In the genomic region with DNA sequence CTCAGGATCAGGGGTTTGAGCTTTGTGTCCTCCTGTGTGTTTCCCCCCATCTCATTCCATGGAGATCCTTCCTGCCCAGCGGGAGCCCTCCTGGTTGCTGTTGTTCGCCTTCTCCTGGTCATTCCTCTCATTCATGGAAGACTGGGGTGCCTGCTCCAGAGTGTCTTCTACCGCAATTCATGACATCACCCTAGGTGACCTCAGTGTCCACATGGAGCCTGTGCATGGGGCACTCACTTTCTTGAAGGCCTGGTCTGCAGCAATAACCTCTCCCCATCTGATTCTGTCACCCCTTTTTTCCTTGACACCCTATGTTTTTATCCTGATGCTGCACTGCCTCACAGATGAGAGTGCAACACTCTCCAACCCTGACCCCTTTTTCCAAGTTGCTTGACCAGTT, we compare ENCODE assay signal across 21 cellular contexts. TPM values are rescaled to one million over a fixed set of nuclear protein-coding genes. Genes with fewer than 3 reads are reported as not detected.
DNase-seq lines count a peak whose midpoint lies in the region; ATAC-seq, FAIRE-seq and TF ChIP-seq lines count a peak whose summit lies in the region.
"Had no signal": no experiment of that assay in that cellular context is flagged by ENCODE, and none has a peak within 500 bp of the region (broad histone marks: within the 10 kb centered on the region; RNA-seq: fewer than 3 reads in every experiment).

No MANE protein-coding gene starts in this region.

- H3K4me1 Mint-ChIP-seq in effector memory CD8-positive, alpha-beta T cell (ENCODE audit: low read depth in 2 of 2), result peaks cover 11 to 29% of the 10 kb centered on the region in 2 donors
- no peaks in the 10 kb centered on the region for H3K4me1 Mint-ChIP-seq in MCF 10A (ENCODE audit: insufficient read depth, unreplicated experiment)

- H3K27ac ChIP-seq in HepG2 (ENCODE audit: extremely low read length, insufficient read depth, low read length) (no peak overlapping the region), right lobe of liver (no peak overlapping the region), PC-3 (ENCODE audit: low read length) (peak overlapping the region; percentile 47), osteoblast (ENCODE audit: low read depth, low read length) (peak overlapping the region; percentile 80)
- H3K27ac ChIP-seq: Peyer's patch, SK-N-MC had no signal

- H3K36me3 ChIP-seq in HepG2 (replicated peaks in 1 of 2; ENCODE audit: control insufficient read depth in 1 of 2, insufficient read depth in 2 of 2, low read length in 2 of 2) (no peaks in the 10 kb centered on the region), right lobe of liver (no peaks in the 10 kb centered on the region), PC-3 (ENCODE audit: low read depth, low read length) (no peaks in the 10 kb centered on the region), osteoblast (ENCODE audit: insufficient read depth, low read length) (no peaks in the 10 kb centered on the region)
- H3K36me3 ChIP-seq: Peyer's patch had no signal

- H3K27me3 ChIP-seq in HepG2 (ENCODE audit: control insufficient read depth in 1 of 2, insufficient read depth in 2 of 2, low read length in 2 of 2), result peaks cover 2 to 32% of the 10 kb centered on the region in 2 experiments; a peak in 4 of 5 replicates
- no peaks in the 10 kb centered on the region for H3K27me3 ChIP-seq in right lobe of liver
- no peaks in the 10 kb centered on the region for H3K27me3 ChIP-seq in PC-3 (ENCODE audit: low read length)
- no peaks in the 10 kb centered on the region for H3K27me3 ChIP-seq in osteoblast (ENCODE audit: insufficient read depth, low read length)
- H3K27me3 ChIP-seq: Peyer's patch had no signal

- H3K4me3 Mint-ChIP-seq in effector memory CD8-positive, alpha-beta T cell, result no peak overlapping the region
- H3K4me3 Mint-ChIP-seq in MCF 10A (ENCODE audit: unreplicated experiment), result no peak overlapping the region
- H3K4me3 Mint-ChIP-seq: CD8-positive, alpha-beta T cell had no signal

- TF ChIP-seq EP300 in HepG2 (IDR thresholded peaks at IDR 0.05; ENCODE audit: low read depth in 2 of 2, low read length in 2 of 2) (no peak), HepG2 (CRISPR knock-in tag; IDR thresholded peaks at IDR 0.05; ENCODE audit: borderline replicate concordance) (no peak)

- DNase-seq in HepG2 (ENCODE audit: low spot score) (no peak), right lobe of liver (no peak), PC-3 (no peak), osteoblast (ENCODE audit: insufficient read length, low spot score, missing footprints) (no peak), MCF 10A (ENCODE audit: unreplicated experiment) (no peak)
- DNase-seq in effector memory CD8-positive, alpha-beta T cell, result no peak
- DNase-seq: C1 segment of cervical spinal cord; Calu3; CD8-positive, alpha-beta T cell; DMS153; KG1; MM.1S; NCI-H2029; NCI-H446; NCI-H524 treated with DMSO at 0.1 percent for 48 hours; NCI-H82; NK-92 treated with Interleukin-12 subunit alpha and Interleukin-12 subunit beta, amount 100 ng/mL, for 24 hours; Peyer's patch; SIG-M5 had no signal

- intact Hi-C loops in HepG2 (cut with micrococcal nuclease; ENCODE audit: unreplicated experiment) (no loop called here), right lobe of liver (cut with DNase I) (no loop called here), PC-3 (cut with micrococcal nuclease) (no loop called here), MCF 10A (cut with micrococcal nuclease) (no loop called here)

- no peaks in the 10 kb centered on the region for H3K36me3 Mint-ChIP-seq in effector memory CD8-positive, alpha-beta T cell (ENCODE audit: insufficient read depth)
- peaks cover 6% of the 10 kb centered on the region for H3K36me3 Mint-ChIP-seq in MCF 10A (ENCODE audit: insufficient read depth, unreplicated experiment)

- CTCF ChIA-PET in HepG2 (lab: Yijun Ruan, JAX; ENCODE audit: low intra/inter-chr PET ratio, low total read pairs), result no interaction called here
- CTCF ChIA-PET in PC-3 (lab: Charles Lee), result no interaction called here
- CTCF ChIA-PET in MCF 10A (lab: Yijun Ruan, JAX), result interaction anchor here (0.7 kb wide), 1 partner anchor 61 kb away, joined by 3 read pairs; no protein-coding TSS in a partner anchor

- H3K27ac Mint-ChIP-seq in effector memory CD8-positive, alpha-beta T cell, result no peak overlapping the region
- no peak overlapping the region for H3K27ac Mint-ChIP-seq in MCF 10A (ENCODE audit: low read depth, unreplicated experiment)
- H3K27ac Mint-ChIP-seq: CD8-positive, alpha-beta T cell had no signal

- H3K4me2 ChIP-seq in HepG2 (ENCODE audit: low read depth, low read length) (no peak overlapping the region), PC-3 (ENCODE audit: low read length) (no peak overlapping the region), osteoblast (ENCODE audit: insufficient read depth, low read length) (peak overlapping the region; percentile 74)

- in situ Hi-C loops in HepG2 (cut with HindIII; ENCODE audit: extremely low pct_ligation_motif_present, low pct_unique_long_range_greater_than_20kb), result no loop called here

- H3K4me1 ChIP-seq in HepG2 (ENCODE audit: insufficient read depth, low read length) (peaks cover 19% of the 10 kb centered on the region), right lobe of liver (peaks cover 0 to 8% (median 0%) of the 10 kb centered on the region in 4 donors), PC-3 (ENCODE audit: insufficient read depth, low read length) (peaks cover 22% of the 10 kb centered on the region), osteoblast (ENCODE audit: insufficient read depth, low read length) (peaks cover 40% of the 10 kb centered on the region)

- FAIRE-seq in HepG2 (lab: Jason Lieb, UNC), result no peak

- no peak for TF ChIP-seq CTCF in HepG2 (CRISPR knock-in tag; IDR thresholded peaks at IDR 0.05)
- TF ChIP-seq CTCF in right lobe of liver (IDR thresholded peaks at IDR 0.05), result no peak
- TF ChIP-seq CTCF in PC-3 (conservative IDR thresholded peaks at IDR 0.05; ENCODE audit: low read depth, low read length), result no peak
- TF ChIP-seq CTCF in osteoblast (IDR thresholded peaks at IDR 0.05; ENCODE audit: extremely low read depth, low read depth, low read length), result no peak
- no peak for TF ChIP-seq CTCF in MCF 10A (IDR thresholded peaks at IDR 0.05; ENCODE audit: unreplicated experiment)

- WGBS in HepG2 (ENCODE audit: low lambda C conversion rate), result 37% methylated on average over 3 of the region's 3 CpGs
- WGBS in right lobe of liver (ENCODE audit: insufficient coverage, low coverage, low lambda C conversion rate, missing lambda C conversion rate), result 100% methylated on average over 1 of the region's 3 CpGs

- H4K20me1 ChIP-seq in HepG2 (ENCODE audit: insufficient read depth, low read length) (no peaks in the 10 kb centered on the region), PC-3 (ENCODE audit: low read length) (no peaks in the 10 kb centered on the region), osteoblast (ENCODE audit: insufficient read depth, low read length) (no peaks in the 10 kb centered on the region)

- no peak overlapping the region for H3K4me3 ChIP-seq in HepG2 (replicated peaks in 1 of 3; ENCODE audit: insufficient read depth in 1 of 3, low read depth in 2 of 3, low read length in 3 of 3)
- no peak overlapping the region for H3K4me3 ChIP-seq in right lobe of liver
- no peak overlapping the region for H3K4me3 ChIP-seq in PC-3 (ENCODE audit: low read length)
- H3K4me3 ChIP-seq in osteoblast (ENCODE audit: insufficient read depth, low read length), result peak overlapping the region; percentile 15
- H3K4me3 ChIP-seq: Peyer's patch, SK-N-MC had no signal

- H2AFZ ChIP-seq in HepG2 (ENCODE audit: low read length) (no peak overlapping the region), PC-3 (ENCODE audit: low read length) (no peak overlapping the region), osteoblast (ENCODE audit: low read length) (peak overlapping the region; percentile 72)

- H3K9me3 Mint-ChIP-seq in effector memory CD8-positive, alpha-beta T cell, result no peaks in the 10 kb centered on the region
- no peaks in the 10 kb centered on the region for H3K9me3 Mint-ChIP-seq in MCF 10A (ENCODE audit: unreplicated experiment)
- H3K9me3 Mint-ChIP-seq: CD8-positive, alpha-beta T cell had no signal

- H3K9ac ChIP-seq in HepG2 (ENCODE audit: insufficient read depth, low read depth, low read length) (no peak overlapping the region), PC-3 (ENCODE audit: low read length) (no peak overlapping the region)

- no peaks in the 10 kb centered on the region for H3K9me3 ChIP-seq in HepG2 (ENCODE audit: low read length)
- H3K9me3 ChIP-seq in right lobe of liver, result no peaks in the 10 kb centered on the region
- H3K9me3 ChIP-seq in PC-3 (ENCODE audit: low read length), result no peaks in the 10 kb centered on the region
- no peaks in the 10 kb centered on the region for H3K9me3 ChIP-seq in osteoblast (ENCODE audit: low read depth, low read length)
- H3K9me3 ChIP-seq: Peyer's patch had no signal

- H3K9me2 ChIP-seq in PC-3 (replicated peaks; ENCODE audit: low read length), result no peaks in the 10 kb centered on the region

- no peaks in the 10 kb centered on the region for H3F3A ChIP-seq in PC-3 (ENCODE audit: low read length, unreplicated experiment)

- ATAC-seq in HepG2, result no peak
- ATAC-seq in right lobe of liver, result no peak
- ATAC-seq in PC-3, result no peak
- no peak for ATAC-seq in HG02973 (IDR thresholded peaks at IDR 0.05; ENCODE audit: unreplicated experiment)
- ATAC-seq in effector memory CD8-positive, alpha-beta T cell (replicated peaks), result no peak
- ATAC-seq: CD8-positive, alpha-beta T cell had no signal

- no peak for TF ChIP-seq POLR2A in HepG2 (IDR thresholded peaks at IDR 0.05; ENCODE audit: insufficient read depth in 1 of 2, low read depth in 2 of 2, low read length in 2 of 2)
- TF ChIP-seq POLR2A in right lobe of liver (IDR thresholded peaks at IDR 0.05), result no peak

- TF ChIP-seq RAD21 in HepG2 (CRISPR knock-in tag; IDR thresholded peaks at IDR 0.05), result no peak

- POLR2A ChIA-PET in HepG2 (lab: Yijun Ruan, JAX), result interaction anchor here (1.3 kb wide), 1 partner anchor 21 kb away, joined by 3 read pairs; a partner anchor contains a TSS
- POLR2A ChIA-PET in PC-3 (lab: Charles Lee; ENCODE audit: unreplicated experiment), result no interaction called here
- POLR2A ChIA-PET in MCF 10A (lab: Yijun Ruan, JAX), result interaction anchor here (1.1 kb wide), 1 partner anchor 48 kb away, joined by 3 read pairs; no protein-coding TSS in a partner anchor

- no peaks in the 10 kb centered on the region for H3K27me3 Mint-ChIP-seq in effector memory CD8-positive, alpha-beta T cell
- no peaks in the 10 kb centered on the region for H3K27me3 Mint-ChIP-seq in MCF 10A (ENCODE audit: insufficient read depth, unreplicated experiment)

- BruUV-seq in HepG2 (replicated peaks; lab: Mats Ljungman, UMichigan) (no TSS peak), PC-3 (replicated peaks; lab: Mats Ljungman, UMichigan) (no TSS peak), MCF 10A (replicated peaks; lab: Mats Ljungman, UMichigan) (no TSS peak)

- H3K79me2 ChIP-seq in HepG2 (ENCODE audit: insufficient read depth, low read length), result no peaks in the 10 kb centered on the region
- peaks cover 10% of the 10 kb centered on the region for H3K79me2 ChIP-seq in PC-3 (ENCODE audit: low read length)
- H3K79me2 ChIP-seq in osteoblast (ENCODE audit: insufficient read depth, low read length), result peaks cover 11% of the 10 kb centered on the region

RNA-seq across cellular contexts. Expression of a gene that starts 21.4 kb away (rescaled TPM):
- total RNA-seq in HepG2 (2016; rRNA removed; fragmentation: Illumina TruSeq; extraction: Trizol) (24.6 and 43.8 TPM in 2 replicates), right lobe of liver (10 to 100 TPM; 20.9 to 33.9 (median 26.3) TPM), PC-3 (2014; rRNA removed) (12.8 and 15.7 TPM in 2 replicates), osteoblast (34.7 and 40.1 TPM in 2 replicates), MCF 10A (2022) (50.0 and 52.2 TPM in 2 replicates)
- 13.5 and 14.6 TPM in 2 replicates for total RNA-seq in HepG2 (2016; cell fraction: cytosol; rRNA removed; fragmentation: Illumina TruSeq; extraction: Trizol; ENCODE audit: low read depth)
- 22.9 and 34.1 TPM in 2 replicates for total RNA-seq in HepG2 (2016; cell fraction: insoluble cytoplasmic fraction; rRNA removed; fragmentation: Illumina TruSeq; extraction: Trizol)
- 38.2 and 42.2 TPM in 2 replicates for total RNA-seq in HepG2 (2016; cell fraction: membrane; rRNA removed; fragmentation: Illumina TruSeq; extraction: Trizol)
- 51.5 and 56.4 TPM in 2 replicates for total RNA-seq in HepG2 (2016; cell fraction: nucleus; rRNA removed; fragmentation: Illumina TruSeq; extraction: Trizol)
- 18.7 and 20.8 TPM in 2 replicates for polyA plus RNA-seq in HepG2 (2011; rRNA removed)
- 12.9 and 15.6 TPM in 2 replicates for polyA plus RNA-seq in HepG2 (2011; cell fraction: cytosol; rRNA removed)
- polyA plus RNA-seq in HepG2 (2011; cell fraction: nucleus; rRNA removed), result 45.1 and 48.7 TPM in 2 replicates
- 43.9 and 44.3 TPM in 2 replicates for polyA plus RNA-seq in HepG2 (2012)
- polyA plus RNA-seq in HepG2 (2016; cell fraction: cytosol; fragmentation: Illumina TruSeq; extraction: Trizol; ENCODE audit: low read depth), result 13.4 and 14.4 TPM in 2 replicates
- polyA plus RNA-seq in HepG2 (2016; cell fraction: insoluble cytoplasmic fraction; fragmentation: Illumina TruSeq; extraction: Trizol; ENCODE audit: low read depth), result 50.2 and 64.9 TPM in 2 replicates
- polyA plus RNA-seq in HepG2 (2016; cell fraction: membrane; fragmentation: Illumina TruSeq; extraction: Trizol; ENCODE audit: low read depth), result 28.7 and 35.1 TPM in 2 replicates
- 76.7 and 80.0 TPM in 2 replicates for polyA plus RNA-seq in HepG2 (2016; cell fraction: nucleus; fragmentation: Illumina TruSeq; extraction: Trizol; ENCODE audit: insufficient read depth, low read depth)
- 32.6 and 34.6 TPM in 2 replicates for polyA minus RNA-seq in HepG2 (2011; rRNA and poly(A)+ RNA removed; ENCODE audit: low replicate concordance)
- 25.9 and 33.1 TPM in 2 replicates for polyA minus RNA-seq in HepG2 (2011; cell fraction: cytosol; rRNA and poly(A)+ RNA removed)
- polyA minus RNA-seq in HepG2 (2011; cell fraction: nucleus; rRNA and poly(A)+ RNA removed), result 83.6 and 90.6 TPM in 2 replicates

Comparison
In these comparisons a context has a peak if more than half of its experiments do, and no peak if none do; other contexts are left out.
1. H3K27ac ChIP-seq: peak in PC-3 (single experiment) and osteoblast (single experiment); none in HepG2 (single experiment) and right lobe of liver (0 of 3).